Comparison of ENCODE assay signal across 21 cellular contexts in genomic region chr2:161232571-161232970, GRCh38.
"Had no signal": no experiment of that assay in that cellular context is flagged by ENCODE, and none has a peak within 500 bp of the region (broad histone marks: within the 10 kb centered on the region; RNA-seq: fewer than 3 reads in every experiment).

No MANE protein-coding gene starts in this region.

- ATAC-seq: gastroesophageal sphincter, heart left ventricle, left lung, right cardiac atrium had no signal

- H3K4me1 ChIP-seq: prostate gland had no signal

- H3K4me3 Mint-ChIP-seq: activated naive CD8-positive, alpha-beta T cell; dendritic cell treated with granulocyte-macrophage colony-stimulating factor and Interleukin-4, amounts not matched to agents 40 ng/mL and 50 ng/mL, for 4 days; mesothelial cell of epicardium; nephron progenitor cell had no signal

- H3K27me3 ChIP-seq: esophagus muscularis mucosa, gastroesophageal sphincter, heart left ventricle, tibial artery, vagina had no signal

- FAIRE-seq: bronchial epithelial cell, endothelial cell of umbilical vein had no signal

- H3K9me3 Mint-ChIP-seq: dendritic cell treated with granulocyte-macrophage colony-stimulating factor and Interleukin-4, amounts not matched to agents 40 ng/mL and 50 ng/mL, for 4 days; mesothelial cell of epicardium; nephron progenitor cell had no signal

- H3K27ac ChIP-seq: esophagus muscularis mucosa, gastroesophageal sphincter, heart left ventricle, left lung, prostate gland, tibial artery, vagina, VCaP had no signal

- H3K36me3 ChIP-seq: prostate gland had no signal

- H3K4me3 ChIP-seq: esophagus muscularis mucosa, gastroesophageal sphincter, heart left ventricle, left lung, prostate gland, tibial artery, vagina had no signal

- H3K9me3 ChIP-seq: esophagus muscularis mucosa, gastroesophageal sphincter, heart left ventricle, left lung, prostate gland, tibial artery, vagina had no signal

- H3K27me3 Mint-ChIP-seq: activated naive CD8-positive, alpha-beta T cell had no signal

- H3K27ac Mint-ChIP-seq: activated naive CD8-positive, alpha-beta T cell; dendritic cell treated with granulocyte-macrophage colony-stimulating factor and Interleukin-4, amounts not matched to agents 40 ng/mL and 50 ng/mL, for 4 days; mesothelial cell of epicardium; nephron progenitor cell had no signal

- DNase-seq: activated CD4-positive, alpha-beta T cell treated with anti-CD3 and anti-CD28 coated beads, Interleukin-2, amount 50 U/mL, for 4 hours; activated CD4-positive, CD25-positive, alpha-beta regulatory T cell treated with anti-CD3 and anti-CD28 coated beads, Interleukin-2, amount 50 U/mL, for 72 hours; cerebellar nuclear complex; effector memory CD4-positive, alpha-beta T cell; heart left ventricle; left lung; nephron progenitor cell; stimulated activated CD4-positive, alpha-beta T cell treated with anti-CD3 and anti-CD28 coated beads, Interleukin-2, amount 100 ng/mL, for 24 hours; stimulated activated naive CD4-positive, alpha-beta T cell treated with Interleukin-2 at 50 U/mL for 16 hours; tibial artery had no signal
